In the genomic region with DNA sequence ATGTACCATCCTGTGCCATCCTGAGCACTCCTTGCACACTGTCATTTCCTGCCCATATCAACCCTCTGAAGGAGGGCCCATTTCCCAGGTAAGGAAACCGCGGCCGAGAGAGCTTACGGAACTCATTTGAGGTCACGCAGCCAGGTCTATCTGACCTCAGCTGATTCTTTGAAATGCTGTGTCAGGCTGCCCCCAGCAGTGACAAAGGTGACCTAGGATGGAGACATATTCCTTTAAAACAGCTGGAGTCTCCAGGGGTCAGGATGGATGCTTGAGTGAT, we compare ENCODE assay signal across 21 cellular contexts. TPM values are rescaled to one million over a fixed set of nuclear protein-coding genes. Genes with fewer than 3 reads are reported as not detected.
"Had no signal": no experiment of that assay in that cellular context is flagged by ENCODE, and none has a peak within 500 bp of the region (broad histone marks: within the 10 kb centered on the region; RNA-seq: fewer than 3 reads in every experiment).

No MANE protein-coding gene starts in this region.

- ATAC-seq: left lobe of liver; stimulated activated naive CD8-positive, alpha-beta T cell treated with anti-CD3 and anti-CD28 coated beads, Interleukin-15, Interleukin-2, amounts not matched to agents 100 U/mL and 50 U/mL, for 24 hours had no signal

- H3K9me3 Mint-ChIP-seq: type B pancreatic cell had no signal

- DNase-seq: activated CD4-positive, alpha-beta T cell treated with anti-CD3 and anti-CD28 coated beads, Interleukin-2, amount 10 ng/mL, durations not matched to agents 7 days and 5 days; activated naive CD4-positive, alpha-beta T cell treated with anti-CD3 and anti-CD28 coated beads, Interleukin-2, amount 50 U/mL, for 16 hours; activated T-cell treated with anti-CD3 and anti-CD28 coated beads, Interleukin-2, amount 50 U/mL, for 24 hours; effector memory CD4-positive, alpha-beta T cell; foreskin fibroblast; glutamatergic neuron; hippocampal formation; occipital lobe; retina; SHP77; stimulated activated CD4-positive, alpha-beta T cell treated with anti-CD3 and anti-CD28 coated beads, Interleukin-2, amount 100 ng/mL, for 24 hours; stimulated activated naive CD8-positive, alpha-beta T cell treated with anti-CD3 and anti-CD28 coated beads, Interleukin-15, Interleukin-2, amounts not matched to agents 100 U/mL and 50 U/mL, for 24 hours; T1000 had no signal

- H3K36me3 Mint-ChIP-seq: type B pancreatic cell had no signal

- H3K27ac Mint-ChIP-seq: activated CD4-positive, alpha-beta T cell treated with anti-CD3 and anti-CD28 coated beads, Interleukin-2, amount 10 ng/mL, durations not matched to agents 7 days and 5 days; activated T-cell treated with anti-CD3 and anti-CD28 coated beads, Interleukin-2, amount 50 U/mL, for 24 hours; activated T-helper 2 cell treated with anti-CD3 and anti-CD28 coated beads, Interferon-gamma antibody, Interleukin-2, Interleukin-4, amounts not matched to agents 10 μg/mL and 5 μg/mL and 100 μg/mL, durations not matched to agents 14 hours and 24 hours and 36 hours; dendritic cell treated with granulocyte-macrophage colony-stimulating factor and Interleukin-4, amounts not matched to agents 40 ng/mL and 50 ng/mL, for 4 days; type B pancreatic cell had no signal

- H3K27me3 Mint-ChIP-seq: activated CD4-positive, alpha-beta T cell treated with anti-CD3 and anti-CD28 coated beads, Interleukin-2, amount 10 ng/mL, durations not matched to agents 7 days and 5 days; dendritic cell treated with granulocyte-macrophage colony-stimulating factor and Interleukin-4, amounts not matched to agents 40 ng/mL and 50 ng/mL, for 4 days had no signal

- H3K4me1 ChIP-seq: ascending aorta had no signal

- H3K4me1 Mint-ChIP-seq: activated CD4-positive, alpha-beta T cell treated with anti-CD3 and anti-CD28 coated beads, Interleukin-2, amount 10 ng/mL, durations not matched to agents 7 days and 5 days; central memory CD8-positive, alpha-beta T cell had no signal

- H3K4me3 Mint-ChIP-seq: activated CD4-positive, alpha-beta T cell treated with anti-CD3 and anti-CD28 coated beads, Interleukin-2, amount 10 ng/mL, durations not matched to agents 7 days and 5 days; activated T-cell treated with anti-CD3 and anti-CD28 coated beads, Interleukin-2, amount 50 U/mL, for 24 hours; central memory CD8-positive, alpha-beta T cell; dendritic cell treated with granulocyte-macrophage colony-stimulating factor and Interleukin-4, amounts not matched to agents 40 ng/mL and 50 ng/mL, for 4 days; type B pancreatic cell had no signal

- H3K27me3 ChIP-seq: ascending aorta had no signal

- H3K27ac ChIP-seq: ascending aorta, SK-N-MC had no signal

RNA-seq across cellular contexts. Expression of gene VSTM2B, which starts 42.2 kb away (rescaled TPM):
- total RNA-seq: activated CD4-positive, alpha-beta T cell treated with anti-CD3 and anti-CD28 coated beads, Interleukin-2, amount 10 ng/mL, durations not matched to agents 7 days and 5 days; activated T-helper 2 cell treated with anti-CD3 and anti-CD28 coated beads, Interferon-gamma antibody, Interleukin-2, Interleukin-4, amounts not matched to agents 10 μg/mL and 5 μg/mL and 100 μg/mL, durations not matched to agents 14 hours and 24 hours and 36 hours; ascending aorta; left lobe of liver; mononuclear cell had no signal
